ENCODE assay signal across 22 cellular contexts in the genomic region with DNA sequence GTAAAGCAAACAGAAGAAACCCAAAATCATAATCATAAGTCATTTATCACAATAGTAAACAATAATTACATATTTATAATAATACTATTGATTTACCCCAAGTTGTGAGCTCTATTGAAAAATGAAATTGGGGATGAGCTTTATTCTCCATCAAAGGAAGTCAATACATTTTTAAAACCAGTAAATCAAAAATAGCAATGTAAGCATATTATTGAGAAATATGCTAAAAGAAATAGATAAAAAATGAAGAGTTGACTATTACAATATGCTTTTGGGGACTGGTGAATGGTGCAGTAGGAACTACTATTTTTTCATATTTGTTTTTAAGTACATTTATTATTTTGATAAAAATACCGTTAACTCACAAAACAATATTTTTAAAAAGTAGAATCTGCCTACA. TPM values are rescaled to one million over a fixed set of nuclear protein-coding genes. Genes with fewer than 3 reads are reported as not detected.
A peak's percentile ranks its signal among the peaks of the same experiment; 100 is the strongest.
DNase-seq lines count a peak whose midpoint lies in the region; ATAC-seq, FAIRE-seq and TF ChIP-seq lines count a peak whose summit lies in the region.
"Had no signal": no experiment of that assay in that cellular context is flagged by ENCODE, and none has a peak within 500 bp of the region (broad histone marks: within the 10 kb centered on the region; RNA-seq: fewer than 3 reads in every experiment).

No MANE protein-coding gene starts in this region.

- H2BK20ac ChIP-seq in IMR-90 (ENCODE audit: low read depth, low read length), result no peak overlapping the region

- in situ Hi-C loops in IMR-90 (cut with MboI; ENCODE audit: low sequenced_read_pairs) (no loop called here), K562 (cut with MboI) (no loop called here)

- no peak overlapping the region for H2AFZ ChIP-seq in IMR-90 (replicated peaks; ENCODE audit: low read length, poor library complexity)
- no peak overlapping the region for H2AFZ ChIP-seq in K562 (ENCODE audit: low read depth, low read length)

- no peak overlapping the region for H4K5ac ChIP-seq in IMR-90 (ENCODE audit: low read depth, low read length)

- H2BK5ac ChIP-seq in IMR-90 (ENCODE audit: low read depth, low read length, poor library complexity, severe bottlenecking), result no peak overlapping the region

- H3K9me1 ChIP-seq in IMR-90 (ENCODE audit: insufficient read depth, low read length) (no peaks in the 10 kb centered on the region), K562 (ENCODE audit: control insufficient read depth, insufficient read depth, low read length) (no peaks in the 10 kb centered on the region)

- H3K4me3 ChIP-seq in IMR-90 (ENCODE audit: insufficient read depth, low read depth, low read length) (no peak overlapping the region), K562 (no peak overlapping the region), liver (ENCODE audit: low read depth in 1 of 3, low read length in 3 of 3) (peak overlapping the region in 1 of 3 donors; percentile 42)
- no peak overlapping the region for H3K4me3 ChIP-seq in effector memory CD4-positive, alpha-beta T cell (ENCODE audit: insufficient read depth, low read depth, low read length, poor library complexity, severe bottlenecking)
- H3K4me3 ChIP-seq: BLaER1 treated with 17β-estradiol and CSF1 and Interleukin-3, amounts not matched to agents 10 nM and 100 nM had no signal

- no peak overlapping the region for H3K4ac ChIP-seq in IMR-90 (ENCODE audit: low read depth, low read length)

- H3K4me2 ChIP-seq in IMR-90 (ENCODE audit: low read depth, low read length) (no peak overlapping the region), K562 (ENCODE audit: insufficient read depth, low read length) (no peak overlapping the region)
- H3K4me2 ChIP-seq: BLaER1 treated with 17β-estradiol and CSF1 and Interleukin-3, amounts not matched to agents 10 nM and 100 nM had no signal

- H3K27ac ChIP-seq in IMR-90 (ENCODE audit: insufficient read depth, low read length), result no peak overlapping the region
- H3K27ac ChIP-seq in K562 (ENCODE audit: extremely low read depth, low read depth, low read length), result no peak overlapping the region
- peak overlapping the region; percentile 76 to 92 for H3K27ac ChIP-seq in liver (ENCODE audit: low read depth in 1 of 2, low read length in 2 of 2)
- no peak overlapping the region for H3K27ac ChIP-seq in effector memory CD4-positive, alpha-beta T cell (ENCODE audit: insufficient read depth, low read length, poor library complexity, severe bottlenecking)
- H3K27ac ChIP-seq: BLaER1 treated with 17β-estradiol and CSF1 and Interleukin-3, amounts not matched to agents 10 nM and 100 nM; C4-2B had no signal

- CTCF ChIA-PET in IMR-90 (lab: Yijun Ruan, JAX) (interaction anchor here (0.7 kb wide), 1 partner anchor 197 kb away, joined by 3 read pairs; no protein-coding TSS in a partner anchor), K562 (lab: Yijun Ruan, JAX; ENCODE audit: low intra/inter-chr PET ratio) (no interaction called here)

- no peaks in the 10 kb centered on the region for H3K79me1 ChIP-seq in IMR-90 (ENCODE audit: low read depth in 1 of 2, low read length in 2 of 2)

- intact Hi-C loops in IMR-90 (cut with micrococcal nuclease) (no loop called here), K562 (cut with micrococcal nuclease) (loop anchor here (5.0 kb wide), 1 partner anchor 64 kb away; no protein-coding TSS in a partner anchor)

- no peak for TF ChIP-seq RAD21 in IMR-90 (IDR thresholded peaks at IDR 0.05; ENCODE audit: low read length)
- TF ChIP-seq RAD21 in K562 (CRISPR knock-in tag; conservative IDR thresholded peaks at IDR 0.05 in 1 of 2, IDR thresholded peaks at IDR 0.05 in 1 of 2), result no peak
- no peak for TF ChIP-seq RAD21 in liver (IDR thresholded peaks at IDR 0.05)

- no peaks in the 10 kb centered on the region for H3K79me2 ChIP-seq in K562 (ENCODE audit: control insufficient read depth, insufficient read depth, low read length)

- H4K8ac ChIP-seq in IMR-90 (ENCODE audit: low read depth in 2 of 2, low read length in 2 of 2), result no peak overlapping the region

- H2AK9ac ChIP-seq in IMR-90 (replicated peaks; ENCODE audit: low read depth, low read length, poor library complexity), result no peak overlapping the region

- no peak for TF ChIP-seq EP300 in K562 (IDR thresholded peaks at IDR 0.05; ENCODE audit: low read length)

- FAIRE-seq in K562 (lab: Jason Lieb, UNC), result no peak
- FAIRE-seq: A204.1, D721Med, G401.6, GM12891, GM19239 had no signal

- no CpG with 5 or more reads among the region's 1 CpG for WGBS in IMR-90 (ENCODE audit: extremely low coverage in 2 of 2, insufficient read length in 1 of 2), 2 experiments
- 0% methylated on average over 1 of the region's 1 CpG for WGBS in K562 (ENCODE audit: insufficient coverage, low coverage, missing lambda C conversion rate)
- WGBS in liver, result 71% methylated on average over 1 of the region's 1 CpG

- no peak overlapping the region for H3K56ac ChIP-seq in IMR-90 (ENCODE audit: extremely low read depth, insufficient read depth, low read length)

- no peaks in the 10 kb centered on the region for H3K36me3 ChIP-seq in IMR-90 (ENCODE audit: control insufficient read depth, insufficient read depth, low read length)
- no peaks in the 10 kb centered on the region for H3K36me3 ChIP-seq in K562 (ENCODE audit: control insufficient read depth, insufficient read depth, low read length)
- peaks cover 0 to 7% (median 3%) of the 10 kb centered on the region in 4 donors for H3K36me3 ChIP-seq in liver (ENCODE audit: control insufficient read depth in 4 of 4, insufficient read depth in 3 of 4, low read depth in 1 of 4, low read length in 3 of 4)
- no peaks in the 10 kb centered on the region for H3K36me3 ChIP-seq in effector memory CD4-positive, alpha-beta T cell (ENCODE audit: control insufficient read depth, insufficient read depth, low read length)
- H3K36me3 ChIP-seq: BLaER1 treated with 17β-estradiol and CSF1 and Interleukin-3, amounts not matched to agents 10 nM and 100 nM had no signal

- dilution Hi-C loops in IMR-90 (cut with HindIII; ENCODE audit: low sequenced_read_pairs, unreplicated experiment), result no loop called here

- no peaks in the 10 kb centered on the region for H4K20me1 ChIP-seq in IMR-90 (ENCODE audit: insufficient read depth, low read length)
- no peaks in the 10 kb centered on the region for H4K20me1 ChIP-seq in K562 (replicated peaks; ENCODE audit: control insufficient read depth, insufficient read depth, low read length)
- H4K20me1 ChIP-seq: BLaER1 treated with 17β-estradiol and CSF1 and Interleukin-3, amounts not matched to agents 10 nM and 100 nM had no signal

- no peak overlapping the region for H3K23ac ChIP-seq in IMR-90 (ENCODE audit: low read depth, low read length)

- no peak for TF ChIP-seq CTCF in IMR-90 (conservative IDR thresholded peaks at IDR 0.05; ENCODE audit: low read depth, low read length)
- TF ChIP-seq CTCF in K562 (IDR thresholded peaks at IDR 0.05 in 2 of 3, conservative IDR thresholded peaks at IDR 0.05 in 1 of 3; ENCODE audit: insufficient read depth in 2 of 3, low read depth in 1 of 3, low read length in 3 of 3), result no peak
- no peak for TF ChIP-seq CTCF in liver (IDR thresholded peaks at IDR 0.05; ENCODE audit: low read depth, low read length, missing input control)

- no peak overlapping the region for H3K18ac ChIP-seq in IMR-90 (ENCODE audit: low read depth, low read length)

- POLR2A ChIA-PET in IMR-90 (lab: Charles Lee; ENCODE audit: unreplicated experiment) (no interaction called here), K562 (lab: Yijun Ruan, JAX) (interaction anchor here (0.6 to 1.0 kb wide), 2 partner anchors 9 to 13 kb away, joined by 3 read pairs; no protein-coding TSS in a partner anchor)

- H2BK120ac ChIP-seq in IMR-90 (ENCODE audit: low read depth, low read length), result no peak overlapping the region

- ATAC-seq in IMR-90 (ENCODE audit: low read depth), result no peak
- no peak for ATAC-seq in K562
- ATAC-seq: CD8-positive, alpha-beta T cell had no signal

- BruUV-seq in IMR-90 (replicated peaks; lab: Mats Ljungman, UMichigan), result no TSS peak
- BruUV-seq in K562 (replicated peaks; lab: Mats Ljungman, UMichigan), result no TSS peak

- TF ChIP-seq POLR2A in IMR-90 (IDR thresholded peaks at IDR 0.05; ENCODE audit: low read depth, low read length), result no peak
- no peak for TF ChIP-seq POLR2A in K562 (conservative IDR thresholded peaks at IDR 0.05)

- H3K9me3 ChIP-seq in IMR-90 (ENCODE audit: control insufficient read depth, insufficient read depth, low read length) (no peaks in the 10 kb centered on the region), K562 (replicated peaks; ENCODE audit: control insufficient read depth, insufficient read depth, low read depth, low read length) (no peaks in the 10 kb centered on the region), liver (ENCODE audit: control insufficient read depth in 4 of 4, low read length in 3 of 4) (no peaks in the 10 kb centered on the region)
- no peaks in the 10 kb centered on the region for H3K9me3 ChIP-seq in effector memory CD4-positive, alpha-beta T cell (ENCODE audit: control insufficient read depth, low read length)
- H3K9me3 ChIP-seq: Caco-2 had no signal

- H3K27me3 ChIP-seq in IMR-90 (ENCODE audit: control insufficient read depth, insufficient read depth, low read length), result no peaks in the 10 kb centered on the region
- peaks cover 4 to 5% of the 10 kb centered on the region in 2 experiments; a peak in 2 of 5 replicates for H3K27me3 ChIP-seq in K562 (ENCODE audit: control insufficient read depth in 2 of 2, insufficient read depth in 2 of 2, low read length in 2 of 2)
- H3K27me3 ChIP-seq in liver (ENCODE audit: control insufficient read depth in 4 of 4, insufficient read depth in 4 of 4, low read length in 3 of 4), result no peaks in the 10 kb centered on the region
- no peaks in the 10 kb centered on the region for H3K27me3 ChIP-seq in effector memory CD4-positive, alpha-beta T cell (replicated peaks; ENCODE audit: control insufficient read depth, insufficient read depth, low read length, poor library complexity, severe bottlenecking)
- H3K27me3 ChIP-seq: BLaER1 treated with 17β-estradiol and CSF1 and Interleukin-3, amounts not matched to agents 10 nM and 100 nM had no signal

- no peak for DNase-seq in IMR-90
- no peak for DNase-seq in K562 (ENCODE audit: extremely low read depth in 1 of 4, low spot score in 3 of 4)
- DNase-seq in SHP77 (lab: John Stamatoyannopoulos, UW), result no peak
- DNase-seq in NCI-H2107 treated with DMSO at 0.1 percent for 48 hours (lab: John Stamatoyannopoulos, UW; ENCODE audit: unreplicated experiment), result no peak
- DNase-seq in NCI-H2227 (lab: John Stamatoyannopoulos, UW; ENCODE audit: unreplicated experiment), result no peak
- no peak for DNase-seq in effector memory CD4-positive, alpha-beta T cell
- DNase-seq: 8988T; AML-193; Caco-2; Calu3; CD4-positive, alpha-beta T cell; CD8-positive, alpha-beta T cell; DMS79 treated with DMSO at 0.1 percent for 48 hours; GF-D8 had no signal

- H2BK15ac ChIP-seq in IMR-90 (ENCODE audit: low read depth, low read length), result no peak overlapping the region

- no peak overlapping the region for H2AK5ac ChIP-seq in IMR-90 (ENCODE audit: low read depth, low read length)

- no peaks in the 10 kb centered on the region for H3K4me1 ChIP-seq in IMR-90 (ENCODE audit: control insufficient read depth, insufficient read depth, low read length)
- no peaks in the 10 kb centered on the region for H3K4me1 ChIP-seq in K562 (replicated peaks in 1 of 2; ENCODE audit: control insufficient read depth in 2 of 2, insufficient read depth in 2 of 2, low read length in 2 of 2)
- H3K4me1 ChIP-seq in liver (ENCODE audit: control insufficient read depth in 4 of 4, insufficient read depth in 4 of 4, low read length in 3 of 4), result peaks cover 0 to 25% (median 6%) of the 10 kb centered on the region in 4 donors
- H3K4me1 ChIP-seq in effector memory CD4-positive, alpha-beta T cell (ENCODE audit: control insufficient read depth, insufficient read depth, low read length, poor library complexity, severe bottlenecking), result no peaks in the 10 kb centered on the region
- H3K4me1 ChIP-seq: Caco-2 had no signal

- H4K91ac ChIP-seq in IMR-90 (ENCODE audit: insufficient read depth, low read depth, low read length), result no peak overlapping the region

- H3K9ac ChIP-seq in IMR-90 (ENCODE audit: low read depth, low read length) (no peak overlapping the region), K562 (ENCODE audit: insufficient read depth in 1 of 2, low read depth in 2 of 2, low read length in 2 of 2) (no peak overlapping the region), liver (ENCODE audit: low read depth in 1 of 2, low read length in 2 of 2) (peak overlapping the region; percentile 54 to 76)
- H3K9ac ChIP-seq: BLaER1 treated with 17β-estradiol and CSF1 and Interleukin-3, amounts not matched to agents 10 nM and 100 nM had no signal

- H3K14ac ChIP-seq in IMR-90 (replicated peaks; ENCODE audit: low read depth, low read length), result no peak overlapping the region

RNA-seq across cellular contexts. Expression of a gene that starts 31.2 kb away (rescaled TPM):
- 7.2 and 15.3 TPM in 2 replicates for total RNA-seq in IMR-90 (2012; rRNA removed)
- 4.1 and 5.1 TPM in 2 replicates for polyA plus RNA-seq in IMR-90 (2012; rRNA removed)
- polyA plus RNA-seq in IMR-90 (2012; cell fraction: cytosol; rRNA removed), result 0.58 and 1.9 TPM in 2 replicates
- polyA plus RNA-seq in IMR-90 (2012; cell fraction: nucleus; rRNA removed; ENCODE audit: low replicate concordance), result 0.64 and 8.8 TPM in 2 replicates
- total RNA-seq in K562 (2011; cell fraction: chromatin; rRNA removed; ENCODE audit: low replicate concordance), result 3.1 and 7.4 TPM in 2 replicates
- total RNA-seq in K562 (2011; cell fraction: nucleolus; rRNA removed), result 0.50 and 0.53 TPM in 2 replicates
- total RNA-seq in K562 (2011; cell fraction: nucleoplasm; rRNA removed), result 1.4 and 2.2 TPM in 2 replicates
- 6.0 and 7.0 TPM in 2 replicates for total RNA-seq in K562 (2014; rRNA removed)
- total RNA-seq in K562 (2014; rRNA removed; fragmentation: Illumina TruSeq; extraction: Trizol), result 9.2 and 10.6 TPM in 2 replicates
- 5.9 and 7.9 TPM in 2 replicates for total RNA-seq in K562 (2015; rRNA removed; fragmentation: Illumina TruSeq; extraction: Trizol)
- 9.2 and 9.3 TPM in 2 replicates for total RNA-seq in K562 (2021)
- 2.9 and 6.8 TPM in 2 replicates for polyA plus RNA-seq in K562 (2011; rRNA removed)
- polyA plus RNA-seq in K562 (2011; cell fraction: cytosol; rRNA removed), result 0.94 and 1.0 TPM in 2 replicates
- polyA plus RNA-seq in K562 (2011; cell fraction: nucleus; rRNA removed), result 1.6 and 2.0 TPM in 2 replicates
- 4.4 and 5.0 TPM in 2 replicates for polyA plus RNA-seq in K562 (2012)
- 7.1 and 10.7 TPM in 2 replicates for polyA plus RNA-seq in K562 (2014; fragmentation: Illumina TruSeq; extraction: Trizol)
- 1 to 10 TPM; 2.6 to 3.2 TPM for polyA plus RNA-seq in K562 (2014; fragmentation: Nextera tagmentation; extraction: Ambion mirVana)
- polyA plus RNA-seq in K562 (2014; rRNA removed), result 6.9 and 8.1 TPM in 2 replicates
- polyA minus RNA-seq in K562 (2011; rRNA and poly(A)+ RNA removed), result 5.1 and 6.9 TPM in 2 replicates
- polyA minus RNA-seq in K562 (2011; cell fraction: cytosol; rRNA and poly(A)+ RNA removed), result 2.9 and 6.6 TPM in 2 replicates
- polyA minus RNA-seq in K562 (2011; cell fraction: nucleus; rRNA and poly(A)+ RNA removed), result 1.5 and 1.7 TPM in 2 replicates
- total RNA-seq in liver, result 1 to 10 TPM; 6.7 to 8.6 TPM
- 1 to 10 TPM; 2.8 to 6.5 TPM for polyA plus RNA-seq in liver

Comparison
In these comparisons a context has a peak if more than half of its experiments do, and no peak if none do; other contexts are left out.
1. H3K27ac ChIP-seq: peak in liver (2 of 2); none in IMR-90 (single experiment), K562 (single experiment) and effector memory CD4-positive, alpha-beta T cell (single experiment).
2. H3K9ac ChIP-seq: peak in liver (2 of 2); none in IMR-90 (single experiment) and K562 (0 of 2).